Comparison of ENCODE assay signal across 10 cellular contexts in genomic region chr10:27745380-27745718, GRCh38. TPM values are rescaled to one million over a fixed set of nuclear protein-coding genes. Genes with fewer than 3 reads are reported as not detected.
DNase-seq lines count a peak whose midpoint lies in the region; ATAC-seq and TF ChIP-seq lines count a peak whose summit lies in the region.
"Had no signal": no experiment of that assay in that cellular context is flagged by ENCODE, and none has a peak within 500 bp of the region (broad histone marks: within the 10 kb centered on the region; RNA-seq: fewer than 3 reads in every experiment).

No MANE protein-coding gene starts in this region.

- no peak for TF ChIP-seq POLR2A in gastrocnemius medialis (IDR thresholded peaks at IDR 0.05)

- H3K27ac Mint-ChIP-seq in Calu3 (ENCODE audit: unreplicated experiment) (no peak overlapping the region), T-cell (no peak overlapping the region)

- H3K9me3 Mint-ChIP-seq in Calu3 (ENCODE audit: low read depth, unreplicated experiment) (no peaks in the 10 kb centered on the region), T-cell (no peaks in the 10 kb centered on the region)

- CTCF ChIA-PET in Calu3 (lab: Charles Lee) (no interaction called here), T-cell (lab: Charles Lee) (no interaction called here)

- intact Hi-C loops in Calu3 (cut with micrococcal nuclease; ENCODE audit: unreplicated experiment) (no loop called here), right cardiac atrium (cut with DNase I) (loop anchor here in 1 of 4 donors (10.0 kb wide), 1 partner anchor 439 kb away; no protein-coding TSS in a partner anchor), gastrocnemius medialis (cut with DNase I; ENCODE audit: low total_unique reads) (no loop called here)

- H3K4me3 ChIP-seq in right cardiac atrium (ENCODE audit: low read length) (peak overlapping the region; percentile 39), gastrocnemius medialis (peak overlapping the region; percentile 35 to 67 (median 54))

- H3K9me3 ChIP-seq in right cardiac atrium (ENCODE audit: control insufficient read depth, low read length): no peaks in the 10 kb centered on the region
- H3K9me3 ChIP-seq in gastrocnemius medialis: no peaks in the 10 kb centered on the region

- no TSS peak for BruUV-seq in Calu3 (replicated peaks; lab: Mats Ljungman, UMichigan)

- POLR2A ChIA-PET in T-cell (lab: Charles Lee): no interaction called here

- H3K36me3 Mint-ChIP-seq in Calu3 (ENCODE audit: insufficient read depth, unreplicated experiment) (peaks cover 39% of the 10 kb centered on the region), T-cell (no peaks in the 10 kb centered on the region)

- peaks cover 15% of the 10 kb centered on the region for H3K4me1 Mint-ChIP-seq in Calu3 (ENCODE audit: low read depth, unreplicated experiment)
- peaks cover 34 to 42% (median 36%) of the 10 kb centered on the region in 3 donors for H3K4me1 Mint-ChIP-seq in T-cell

- no peak for ATAC-seq in T-cell (replicated peaks in 1 of 4)
- no peak for ATAC-seq in right cardiac atrium
- no peak for ATAC-seq in gastrocnemius medialis
- no peak for ATAC-seq in GM18511 (IDR thresholded peaks at IDR 0.05; ENCODE audit: unreplicated experiment)
- no peak for ATAC-seq in HG03460 (IDR thresholded peaks at IDR 0.05; ENCODE audit: unreplicated experiment)

- H3K4me3 Mint-ChIP-seq in Calu3 (ENCODE audit: low read depth, unreplicated experiment): peak overlapping the region; percentile 85
- H3K4me3 Mint-ChIP-seq in T-cell: peak overlapping the region; percentile 75 to 82 (median 82)

- DNase-seq in Calu3: no peak
- DNase-seq in T-cell: peak in 1 of 34 experiments; percentile 21
- DNase-seq in right cardiac atrium: peak in 1 of 3 donors; percentile 28
- DNase-seq in gastrocnemius medialis: no peak
- DNase-seq in NCI-H69 (lab: John Stamatoyannopoulos, UW): no peak
- DNase-seq in COR-L47 (lab: John Stamatoyannopoulos, UW): no peak
- DNase-seq: caudate nucleus had no signal

- in situ Hi-C loops in gastrocnemius medialis (cut with MboI; ENCODE audit: low sequenced_read_pairs in 4 of 4): loop anchor here (25.0 kb wide), 2 partner anchors 442 to 642 kb away; no protein-coding TSS in a partner anchor

- H3K27me3 Mint-ChIP-seq in Calu3 (ENCODE audit: unreplicated experiment) (peaks cover 61% of the 10 kb centered on the region), T-cell (peaks cover 52 to 69% of the 10 kb centered on the region in 2 donors)

- H3K27me3 ChIP-seq in right cardiac atrium (ENCODE audit: control insufficient read depth, insufficient read depth) (no peaks in the 10 kb centered on the region), gastrocnemius medialis (peaks cover 67 to 91% (median 89%) of the 10 kb centered on the region in 3 donors)

- 2% methylated on average over 32 of the region's 32 CpGs for WGBS in right cardiac atrium

- TF ChIP-seq CTCF in Calu3 (IDR thresholded peaks at IDR 0.05; ENCODE audit: unreplicated experiment) (no peak), gastrocnemius medialis (IDR thresholded peaks at IDR 0.05 in 4 of 5, conservative IDR thresholded peaks at IDR 0.05 in 1 of 5) (no peak)

- H3K27ac ChIP-seq in right cardiac atrium (ENCODE audit: low read length) (no peak overlapping the region), gastrocnemius medialis (no peak overlapping the region)

- H3K36me3 ChIP-seq in gastrocnemius medialis: no peaks in the 10 kb centered on the region

- H3K4me1 ChIP-seq in right cardiac atrium (ENCODE audit: control insufficient read depth, insufficient read depth, low read length) (no peaks in the 10 kb centered on the region), gastrocnemius medialis (peaks cover 12 to 47% of the 10 kb centered on the region in 2 donors)

RNA-seq across cellular contexts. Expression of gene MKX, which starts 0.3 kb away (rescaled TPM):
- total RNA-seq in Calu3 (2022) (1.5 and 2.3 TPM in 2 replicates), T-cell (under 1 TPM in 1 of 5 donors, not detected in 4; 0.16 TPM), right cardiac atrium (under 1 TPM; 0.15 to 0.47 (median 0.26) TPM), gastrocnemius medialis (1 to 10 TPM in 1 of 4 donors, under 1 TPM in 1, not detected in 2; 0.53 to 1.2 TPM)
- 0.18 TPM for polyA plus RNA-seq in right cardiac atrium
- total RNA-seq: T-helper 1 cell treated with Interleukin-12 subunit alpha and Interleukin-12 subunit beta and Interleukin-4 antibody, amounts not matched to agents 30 ng/mL and 1 ng/mL, for 36 hours had no signal
